8 cellular contexts compared by ENCODE assay signal in the genomic region with DNA sequence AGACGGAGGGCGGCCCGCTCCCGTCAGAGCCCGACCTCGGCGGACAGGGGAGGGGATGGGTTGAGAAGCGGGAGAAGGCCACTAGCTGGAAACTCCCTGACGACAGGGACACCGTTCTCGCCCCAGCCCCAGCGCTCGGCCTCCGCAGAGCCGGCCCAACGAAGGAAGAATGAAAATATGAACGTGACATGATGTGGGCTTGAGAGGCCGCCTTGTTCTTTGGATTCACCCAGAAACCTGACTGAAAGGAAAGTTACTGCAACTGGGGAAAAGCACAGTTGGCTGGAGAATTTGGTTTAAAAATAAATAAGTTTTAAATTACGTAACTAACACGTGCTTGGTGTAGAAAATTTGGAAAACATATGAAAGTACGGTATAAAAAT. TPM values are rescaled to one million over a fixed set of nuclear protein-coding genes. Genes with fewer than 3 reads are reported as not detected.
DNase-seq lines count a peak whose midpoint lies in the region; ATAC-seq and TF ChIP-seq lines count a peak whose summit lies in the region.

No MANE protein-coding gene starts in this region.

- H2AFZ ChIP-seq in mesenchymal stem cell (ENCODE audit: low read depth, low read length) = no peak overlapping the region

- H3K18ac ChIP-seq in mesenchymal stem cell (ENCODE audit: low read depth in 1 of 2, low read length in 2 of 2) = peak overlapping the region; percentile 88 to 95

- 5% methylated on average over 18 of the region's 21 CpGs for WGBS in mesenchymal stem cell

- H2BK15ac ChIP-seq in mesenchymal stem cell (ENCODE audit: low read depth, poor library complexity, severe bottlenecking) = peak overlapping the region; percentile 9

- peaks cover 1% of the 10 kb centered on the region for H3K79me1 ChIP-seq in mesenchymal stem cell (replicated peaks; ENCODE audit: low read length, poor library complexity, severe bottlenecking)

- DNase-seq in SHP77 (lab: John Stamatoyannopoulos, UW) (peak; percentile 51 to 78), SHP77 treated with DMSO at 0.1 percent for 48 hours (lab: John Stamatoyannopoulos, UW) (no peak), mesenchymal stem cell (peak; percentile 85)

- H3K4ac ChIP-seq in mesenchymal stem cell (ENCODE audit: low read depth in 1 of 2, low read length in 2 of 2) = peak overlapping the region; percentile 84

- peak overlapping the region; percentile 73 to 80 for H3K4me3 ChIP-seq in duodenal mucosa (ENCODE audit: low read depth in 1 of 2, low read length in 2 of 2)
- H3K4me3 ChIP-seq in mesenchymal stem cell (ENCODE audit: insufficient read depth in 1 of 2, low read depth in 1 of 2, low read length in 2 of 2) = peak overlapping the region; percentile 64 to 86

- H2BK5ac ChIP-seq in mesenchymal stem cell (ENCODE audit: low read depth, low read length, poor library complexity, severe bottlenecking) = no peak overlapping the region

- H4K8ac ChIP-seq in mesenchymal stem cell (ENCODE audit: low read length) = peak overlapping the region; percentile 97

- H3K23ac ChIP-seq in mesenchymal stem cell (ENCODE audit: low read length in 2 of 2) = no peak overlapping the region

- H3K36me3 ChIP-seq in duodenal mucosa (ENCODE audit: control insufficient read depth in 1 of 2, insufficient read depth in 2 of 2, low read length in 2 of 2) = no peaks in the 10 kb centered on the region
- H3K36me3 ChIP-seq in mesenchymal stem cell (ENCODE audit: control insufficient read depth in 1 of 2, insufficient read depth in 2 of 2, low read depth in 1 of 2, low read length in 2 of 2) = no peaks in the 10 kb centered on the region

- no peak overlapping the region for H2BK12ac ChIP-seq in mesenchymal stem cell (ENCODE audit: low read length in 2 of 2)

- peak overlapping the region; percentile 64 for H2BK120ac ChIP-seq in mesenchymal stem cell (ENCODE audit: low read depth, low read length)

- peak overlapping the region; percentile 94 for H3K27ac ChIP-seq in duodenal mucosa (ENCODE audit: low read depth, low read length)
- H3K27ac ChIP-seq in mesenchymal stem cell (ENCODE audit: low read length, poor library complexity, severe bottlenecking) = peak overlapping the region; percentile 88
- peak overlapping the region; percentile 94 for H3K27ac ChIP-seq in temporal lobe (ENCODE audit: low read depth, low read length)

- H4K91ac ChIP-seq in mesenchymal stem cell (ENCODE audit: low read length) = peak overlapping the region; percentile 91

- H3K14ac ChIP-seq in mesenchymal stem cell (ENCODE audit: low read length in 2 of 2) = peak overlapping the region in 1 of 2 experiments; percentile 42

- H2AK5ac ChIP-seq in mesenchymal stem cell (ENCODE audit: low read length, severe bottlenecking) = no peak overlapping the region

- ATAC-seq in HG03039 (IDR thresholded peaks at IDR 0.05; ENCODE audit: unreplicated experiment) (peak; percentile 11), SK-N-SH treated with all-trans-retinoic acid at 6 μM for 48 hours (peak; percentile 58), GM18519 (IDR thresholded peaks at IDR 0.05; ENCODE audit: low FRiP score, unreplicated experiment) (no peak)

- peak overlapping the region; percentile 84 for H3K4me2 ChIP-seq in mesenchymal stem cell (ENCODE audit: low read length, poor library complexity, severe bottlenecking)

- no peaks in the 10 kb centered on the region for H3K9me3 ChIP-seq in duodenal mucosa (ENCODE audit: control insufficient read depth in 1 of 2, low read length in 2 of 2)
- no peaks in the 10 kb centered on the region for H3K9me3 ChIP-seq in mesenchymal stem cell (ENCODE audit: control insufficient read depth, low read length)

- H3K4me1 ChIP-seq in duodenal mucosa (ENCODE audit: control insufficient read depth in 1 of 2, insufficient read depth in 2 of 2, low read length in 2 of 2) (peaks cover 9 to 18% of the 10 kb centered on the region in 2 donors), mesenchymal stem cell (ENCODE audit: control insufficient read depth, insufficient read depth, low read depth, low read length) (peaks cover 15% of the 10 kb centered on the region)

- H3K9ac ChIP-seq in duodenal mucosa (ENCODE audit: low read depth in 1 of 2, low read length in 2 of 2) = peak overlapping the region; percentile 80 to 88
- peak overlapping the region; percentile 93 for H3K9ac ChIP-seq in mesenchymal stem cell (ENCODE audit: low read length)

- H3K27me3 ChIP-seq in duodenal mucosa (ENCODE audit: control insufficient read depth in 1 of 2, insufficient read depth in 2 of 2, low read length in 2 of 2) (peaks cover 0 to 2% of the 10 kb centered on the region in 2 donors), mesenchymal stem cell (ENCODE audit: control insufficient read depth in 1 of 2, insufficient read depth in 1 of 2, low read length in 2 of 2) (peaks cover 19 to 34% of the 10 kb centered on the region in 2 experiments)

TF ChIP-seq in SK-N-SH treated with all-trans-retinoic acid at 6 μM for 48 hours, 23 proteins besides CTCF, POLR2A, EP300 and RAD21:
- no peak for TF ChIP-seq TOX (CRISPR knock-in tag; IDR thresholded peaks at IDR 0.05; ENCODE audit: borderline replicate concordance)
- TF ChIP-seq ZFP3 (CRISPR knock-in tag; IDR thresholded peaks at IDR 0.05) = 0 out of 2 replicates have a peak, but pooled peaks have one; percentile 2

RNA-seq across cellular contexts. Expression of a gene that starts 21.1 kb away (rescaled TPM):
- 1.3 TPM for polyA plus RNA-seq in mesenchymal stem cell (2013, experiment 1 of 2)
- 1.5 TPM for polyA plus RNA-seq in mesenchymal stem cell (2013, experiment 2 of 2)
- total RNA-seq in temporal lobe = 6.6 TPM

RNA-seq across cellular contexts. Expression of a gene that starts 40.4 kb away (rescaled TPM):
- polyA plus RNA-seq in mesenchymal stem cell (2013, experiment 1 of 2) = 13.7 TPM
- polyA plus RNA-seq in mesenchymal stem cell (2013, experiment 2 of 2) = 12.8 TPM
- 12.3 TPM for total RNA-seq in temporal lobe
